1 cellular context compared by ENCODE assay signal in genomic region chr6:90294008-90294511, GRCh38.
TF ChIP-seq lines count a peak whose summit lies in the region.

No MANE protein-coding gene starts in this region.

TF ChIP-seq in WTC11, 78 proteins besides CTCF, POLR2A, EP300 and RAD21 (continued from another document):
- TF ChIP-seq AFF4 (CRISPR knock-in tag; IDR thresholded peaks at IDR 0.05; ENCODE audit: borderline replicate concordance) (no peak), FOXK1 (CRISPR knock-in tag; IDR thresholded peaks at IDR 0.05) (no peak)
TF ChIP-seq in WTC11: peak in this region for 0.
